ENCODE assay signal across 14 cellular contexts in the genomic region with DNA sequence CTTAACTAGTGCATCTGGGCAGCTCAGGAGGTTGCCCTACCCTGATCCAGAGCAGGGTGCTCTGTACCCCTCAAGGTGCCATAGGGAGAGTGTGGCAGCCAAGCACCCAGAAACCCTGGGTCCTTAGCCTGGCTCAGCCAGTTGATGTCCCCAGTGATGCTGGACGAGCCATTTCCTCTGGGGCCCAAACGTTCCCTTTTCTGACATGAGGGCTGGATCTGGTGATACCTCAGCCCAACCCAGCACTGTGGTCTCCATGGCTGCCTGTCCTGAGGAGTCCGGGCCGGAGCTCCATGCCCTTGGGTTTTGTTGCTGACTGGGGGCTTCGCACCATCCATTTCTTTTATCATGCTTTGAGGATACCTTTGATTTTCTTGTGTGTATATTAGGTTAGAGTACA.
A peak's percentile ranks its signal among the peaks of the same experiment; 100 is the strongest.
DNase-seq lines count a peak whose midpoint lies in the region; ATAC-seq and TF ChIP-seq lines count a peak whose summit lies in the region.
"Had no signal": no experiment of that assay in that cellular context is flagged by ENCODE, and none has a peak within 500 bp of the region (broad histone marks: within the 10 kb centered on the region; RNA-seq: fewer than 3 reads in every experiment).

No MANE protein-coding gene starts in this region.

- DNase-seq in activated CD8-positive, alpha-beta memory T cell treated with anti-CD3 and anti-CD28 coated beads, Interleukin-2, amount 50 U/mL, for 48 hours = peak; percentile 48
- DNase-seq in activated CD8-positive, alpha-beta memory T cell treated with anti-CD3 and anti-CD28 coated beads, Interleukin-2, amount 10 ng/mL, durations not matched to agents 7 days and 5 days = no peak
- DNase-seq in endodermal cell (peak; percentile 7), Peyer's patch (no peak), erythroblast (lab: John Stamatoyannopoulos, UW) (no peak)
- DNase-seq: ACHN, DMS53, GF-D8, HCEC 1CT, HFFc6 had no signal

- H3K4me3 Mint-ChIP-seq in activated CD8-positive, alpha-beta memory T cell treated with anti-CD3 and anti-CD28 coated beads, Interleukin-2, amount 10 ng/mL, durations not matched to agents 7 days and 5 days = no peak overlapping the region
- no peak overlapping the region for H3K4me3 Mint-ChIP-seq in endodermal cell
- H3K4me3 Mint-ChIP-seq: B cell, HFFc6 had no signal

- H3K4me2 ChIP-seq in BLaER1 treated with 17β-estradiol and CSF1 and Interleukin-3, amounts not matched to agents 10 nM and 100 nM = peak overlapping the region; percentile 68 to 95 (median 94)

- no peaks in the 10 kb centered on the region for H3K27me3 Mint-ChIP-seq in activated CD8-positive, alpha-beta memory T cell treated with anti-CD3 and anti-CD28 coated beads, Interleukin-2, amount 10 ng/mL, durations not matched to agents 7 days and 5 days
- H3K27me3 Mint-ChIP-seq in endodermal cell (ENCODE audit: insufficient read depth) = no peaks in the 10 kb centered on the region
- H3K27me3 Mint-ChIP-seq: B cell had no signal

- no peak for TF ChIP-seq POLR2A in Peyer's patch (IDR thresholded peaks at IDR 0.05)
- no peak for TF ChIP-seq POLR2A in erythroblast (IDR thresholded peaks at IDR 0.05; ENCODE audit: low read length)

- peaks cover 0 to 16% (median 11%) of the 10 kb centered on the region in 11 experiments; a peak in 19 of 22 replicates for H3K9me3 ChIP-seq in BLaER1 treated with 17β-estradiol and CSF1 and Interleukin-3, amounts not matched to agents 10 nM and 100 nM (replicated peaks in 1 of 11)
- no peaks in the 10 kb centered on the region for H3K9me3 ChIP-seq in endodermal cell (ENCODE audit: control insufficient read depth, low read length)
- H3K9me3 ChIP-seq in Peyer's patch = no peaks in the 10 kb centered on the region

- no peaks in the 10 kb centered on the region for H3K27me3 ChIP-seq in BLaER1 treated with 17β-estradiol and CSF1 and Interleukin-3, amounts not matched to agents 10 nM and 100 nM
- no peaks in the 10 kb centered on the region for H3K27me3 ChIP-seq in endodermal cell (ENCODE audit: control insufficient read depth, insufficient read depth, low read length, poor library complexity, severe bottlenecking)
- no peaks in the 10 kb centered on the region for H3K27me3 ChIP-seq in Peyer's patch

- H3K36me3 Mint-ChIP-seq in activated CD8-positive, alpha-beta memory T cell treated with anti-CD3 and anti-CD28 coated beads, Interleukin-2, amount 10 ng/mL, durations not matched to agents 7 days and 5 days = peaks cover 18% of the 10 kb centered on the region
- H3K36me3 Mint-ChIP-seq in endodermal cell (ENCODE audit: low read depth) = no peaks in the 10 kb centered on the region

- TF ChIP-seq CTCF in endodermal cell (conservative IDR thresholded peaks at IDR 0.05) (no peak), Peyer's patch (IDR thresholded peaks at IDR 0.05) (no peak)

- H3K9me3 Mint-ChIP-seq in activated CD8-positive, alpha-beta memory T cell treated with anti-CD3 and anti-CD28 coated beads, Interleukin-2, amount 10 ng/mL, durations not matched to agents 7 days and 5 days (ENCODE audit: low read depth) = peaks cover 6% of the 10 kb centered on the region
- H3K9me3 Mint-ChIP-seq in endodermal cell = no peaks in the 10 kb centered on the region

- no peaks in the 10 kb centered on the region for H3K36me3 ChIP-seq in BLaER1 treated with 17β-estradiol and CSF1 and Interleukin-3, amounts not matched to agents 10 nM and 100 nM
- H3K36me3 ChIP-seq in endodermal cell (ENCODE audit: control insufficient read depth, insufficient read depth, low read length) = no peaks in the 10 kb centered on the region
- no peaks in the 10 kb centered on the region for H3K36me3 ChIP-seq in Peyer's patch

- peaks cover 70 to 100% (median 89%) of the 10 kb centered on the region in 10 experiments for H3K4me1 ChIP-seq in BLaER1 treated with 17β-estradiol and CSF1 and Interleukin-3, amounts not matched to agents 10 nM and 100 nM
- H3K4me1 ChIP-seq in endodermal cell (ENCODE audit: control insufficient read depth, insufficient read depth, low read length) = no peaks in the 10 kb centered on the region
- peaks cover 0 to 7% (median 0%) of the 10 kb centered on the region in 4 donors for H3K4me1 ChIP-seq in Peyer's patch

- no peak overlapping the region for H3K4me3 ChIP-seq in BLaER1 treated with 17β-estradiol and CSF1 and Interleukin-3, amounts not matched to agents 10 nM and 100 nM
- H3K4me3 ChIP-seq in endodermal cell (ENCODE audit: low read length) (no peak overlapping the region), Peyer's patch (no peak overlapping the region)
- H3K4me3 ChIP-seq: K562 had no signal

- H3K27ac Mint-ChIP-seq in activated CD8-positive, alpha-beta memory T cell treated with anti-CD3 and anti-CD28 coated beads, Interleukin-2, amount 10 ng/mL, durations not matched to agents 7 days and 5 days = no peak overlapping the region
- H3K27ac Mint-ChIP-seq in endodermal cell = no peak overlapping the region
- H3K27ac Mint-ChIP-seq: B cell, HFFc6 had no signal

- H3K27ac ChIP-seq in BLaER1 treated with 17β-estradiol and CSF1 and Interleukin-3, amounts not matched to agents 10 nM and 100 nM = peak overlapping the region in 8 of 11 experiments; percentile 25 to 88 (median 72); a peak in 16 of 22 replicates
- H3K27ac ChIP-seq in endodermal cell (ENCODE audit: low read depth, low read length) = no peak overlapping the region
- no peak overlapping the region for H3K27ac ChIP-seq in Peyer's patch

- no peak for ATAC-seq in activated CD8-positive, alpha-beta memory T cell treated with anti-CD3 and anti-CD28 coated beads, Interleukin-2, amount 10 ng/mL, durations not matched to agents 7 days and 5 days
- no peak for ATAC-seq in GM18519 (IDR thresholded peaks at IDR 0.05; ENCODE audit: low FRiP score, unreplicated experiment)
- ATAC-seq: K562 had no signal

- CTCF ChIA-PET in activated CD8-positive, alpha-beta memory T cell treated with anti-CD3 and anti-CD28 coated beads, Interleukin-2, amount 10 ng/mL, durations not matched to agents 7 days and 5 days (lab: Charles Lee) = interaction anchor here (1.0 to 1.6 kb wide), 5 partner anchors 11 to 50 kb away, joined by 3 to 5 read pairs (median 4); no protein-coding TSS in a partner anchor

- H4K20me1 ChIP-seq in BLaER1 treated with 17β-estradiol and CSF1 and Interleukin-3, amounts not matched to agents 10 nM and 100 nM = no peaks in the 10 kb centered on the region

- H3K9ac ChIP-seq in BLaER1 treated with 17β-estradiol and CSF1 and Interleukin-3, amounts not matched to agents 10 nM and 100 nM = no peak overlapping the region; a peak in 1 of 22 replicates
- H3K9ac ChIP-seq in endodermal cell (ENCODE audit: extremely low read depth, low read length, poor library complexity, severe bottlenecking) = no peak overlapping the region

- 94 to 100% methylated on average over 1 to 5 of the region's 5 CpGs for WGBS in endodermal cell (ENCODE audit: insufficient coverage in 1 of 2, insufficient read length in 1 of 2), 2 experiments

- H3K4me1 Mint-ChIP-seq in activated CD8-positive, alpha-beta memory T cell treated with anti-CD3 and anti-CD28 coated beads, Interleukin-2, amount 10 ng/mL, durations not matched to agents 7 days and 5 days = peaks cover 61% of the 10 kb centered on the region
- H3K4me1 Mint-ChIP-seq in endodermal cell = no peaks in the 10 kb centered on the region

Comparison
In these comparisons a context has a peak if more than half of its experiments do, and no peak if none do; other contexts are left out.
1. DNase-seq: peak in activated CD8-positive, alpha-beta memory T cell treated with anti-CD3 and anti-CD28 coated beads, Interleukin-2, amount 50 U/mL, for 48 hours (single experiment) and endodermal cell (single experiment); none in activated CD8-positive, alpha-beta memory T cell treated with anti-CD3 and anti-CD28 coated beads, Interleukin-2, amount 10 ng/mL, durations not matched to agents 7 days and 5 days (single experiment), Peyer's patch (0 of 3) and erythroblast (0 of 2).
2. H3K27ac ChIP-seq: peak in BLaER1 treated with 17β-estradiol and CSF1 and Interleukin-3, amounts not matched to agents 10 nM and 100 nM (8 of 11); none in endodermal cell (single experiment) and Peyer's patch (0 of 4).